In the genomic region with DNA sequence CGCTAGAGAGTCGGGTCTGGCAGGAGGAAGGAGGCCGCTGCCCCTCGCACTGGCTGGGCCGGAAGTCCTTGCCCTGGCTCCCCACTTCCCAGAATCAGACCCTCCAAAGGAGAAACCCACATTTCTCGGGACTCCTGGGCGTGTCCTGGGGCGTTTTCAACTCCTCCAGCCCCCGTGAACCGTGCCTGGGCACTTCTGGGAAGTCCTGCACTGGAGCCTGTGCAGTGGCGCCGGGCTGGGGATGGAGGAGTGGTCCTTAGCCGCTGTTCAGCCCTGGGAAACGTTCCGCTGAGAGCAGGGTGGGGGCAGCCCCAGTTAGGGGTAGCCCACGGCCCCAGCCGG, we compare ENCODE assay signal across 14 cellular contexts. TPM values are rescaled to one million over a fixed set of nuclear protein-coding genes. Genes with fewer than 3 reads are reported as not detected.
DNase-seq lines count a peak whose midpoint lies in the region; ATAC-seq and TF ChIP-seq lines count a peak whose summit lies in the region.
"Had no signal": no experiment of that assay in that cellular context is flagged by ENCODE, and none has a peak within 500 bp of the region (broad histone marks: within the 10 kb centered on the region; RNA-seq: fewer than 3 reads in every experiment).

No MANE protein-coding gene starts in this region.

- no peaks in the 10 kb centered on the region for H3K9me3 ChIP-seq in NT2/D1 (ENCODE audit: insufficient read depth, low read length)
- H3K9me3 ChIP-seq in left ventricle myocardium inferior (replicated peaks), result no peaks in the 10 kb centered on the region
- no peaks in the 10 kb centered on the region for H3K9me3 ChIP-seq in body of pancreas
- H3K9me3 ChIP-seq: gastroesophageal sphincter had no signal

- H3K36me3 ChIP-seq in NT2/D1 (ENCODE audit: insufficient read depth, insufficient read length, low read length), result no peaks in the 10 kb centered on the region
- no peaks in the 10 kb centered on the region for H3K36me3 ChIP-seq in left ventricle myocardium inferior
- no peaks in the 10 kb centered on the region for H3K36me3 ChIP-seq in body of pancreas (replicated peaks in 1 of 2; ENCODE audit: insufficient read depth in 1 of 2, low read depth in 2 of 2)
- H3K36me3 ChIP-seq: gastroesophageal sphincter had no signal

- H3K4me1 ChIP-seq in NT2/D1 (ENCODE audit: insufficient read depth, insufficient read length) (peaks cover 17% of the 10 kb centered on the region), left ventricle myocardium inferior (peaks cover 29% of the 10 kb centered on the region), body of pancreas (peaks cover 12% of the 10 kb centered on the region)

- no peak for TF ChIP-seq POLR2A in body of pancreas (IDR thresholded peaks at IDR 0.05)

- peak overlapping the region; percentile 32 for H3K4me3 ChIP-seq in NT2/D1 (ENCODE audit: insufficient read length, low read depth)
- H3K4me3 ChIP-seq in left ventricle myocardium inferior, result peak overlapping the region; percentile 50
- no peak overlapping the region for H3K4me3 ChIP-seq in body of pancreas

- peak overlapping the region; percentile 6 for H3K27ac ChIP-seq in left ventricle myocardium inferior (replicated peaks)
- no peak overlapping the region for H3K27ac ChIP-seq in body of pancreas
- H3K27ac ChIP-seq: gastroesophageal sphincter had no signal

- no peak for ATAC-seq in body of pancreas
- ATAC-seq: stimulated activated naive B cell treated with anti-CD40 and anti-IgM and Interleukin-4, amounts not matched to agents 10 μg/mL and 1 μg/mL and 100 μg/mL, for 72 hours; T-helper 17 cell had no signal

- intact Hi-C loops in left ventricle myocardium inferior (cut with micrococcal nuclease), result no loop called here
- intact Hi-C loops in body of pancreas (cut with DNase I), result no loop called here

- peaks cover 86% of the 10 kb centered on the region for H3K27me3 ChIP-seq in NT2/D1 (ENCODE audit: insufficient read depth, insufficient read length)
- peaks cover 100% of the 10 kb centered on the region for H3K27me3 ChIP-seq in left ventricle myocardium inferior (ENCODE audit: low read depth)
- peaks cover 0 to 41% of the 10 kb centered on the region in 2 donors for H3K27me3 ChIP-seq in body of pancreas

- H3K9ac ChIP-seq in NT2/D1 (ENCODE audit: insufficient read length, low read depth), result no peak overlapping the region

- 2 to 6% methylated on average over 9 to 17 of the region's 17 CpGs for WGBS in body of pancreas, 2 donors

- TF ChIP-seq CTCF in GM20000 (IDR thresholded peaks at IDR 0.05; ENCODE audit: extremely low read depth, missing control alignments) (no peak), left ventricle myocardium inferior (IDR thresholded peaks at IDR 0.05; ENCODE audit: borderline replicate concordance) (no peak), body of pancreas (IDR thresholded peaks at IDR 0.05) (no peak)

- DNase-seq in GM20000 (ENCODE audit: low spot score) (peak; percentile 33), NT2/D1 (ENCODE audit: low read depth, low spot score) (no peak), left ventricle myocardium inferior (no peak), retina (peak; percentile 40), dedifferentiated amniotic fluid mesenchymal stem cell (ENCODE audit: extremely low spot score) (no peak), GDM1 (lab: John Stamatoyannopoulos, UW) (no peak), body of pancreas (no peak)
- no peak for DNase-seq in stimulated activated naive CD4-positive, alpha-beta T cell (lab: John Stamatoyannopoulos, UW)
- DNase-seq: activated CD4-positive, alpha-beta memory T cell treated with anti-CD3 and anti-CD28 coated beads, Interleukin-2, amount 10 ng/mL, durations not matched to agents 7 days and 5 days; NCI-H2227 treated with DMSO at 0.1 percent for 48 hours; stimulated activated naive B cell treated with anti-CD40 and anti-IgM and Interleukin-4, amounts not matched to agents 10 μg/mL and 1 μg/mL and 100 μg/mL, for 72 hours; T-helper 17 cell had no signal

RNA-seq across cellular contexts. Expression of gene IGSF21, which starts 3.0 kb away (rescaled TPM):
- 0.47 TPM for total RNA-seq in left ventricle myocardium inferior
- total RNA-seq in body of pancreas, result 1 to 10 TPM in 1 of 2 donors, under 1 TPM in 1; 0.33 to 2.1 TPM
- total RNA-seq: activated CD4-positive, alpha-beta memory T cell treated with anti-CD3 and anti-CD28 coated beads, Interleukin-2, amount 10 ng/mL, durations not matched to agents 7 days and 5 days; G401; T-helper 17 cell had no signal

Comparison
In these comparisons a context has a peak if more than half of its experiments do, and no peak if none do; other contexts are left out.
1. DNase-seq: peak in GM20000 (single experiment) and retina (single experiment); none in NT2/D1 (single experiment), left ventricle myocardium inferior (single experiment), dedifferentiated amniotic fluid mesenchymal stem cell (single experiment), stimulated activated naive CD4-positive, alpha-beta T cell (0 of 6), GDM1 (single experiment) and body of pancreas (0 of 4).
2. H3K4me3 ChIP-seq: peak in NT2/D1 (single experiment) and left ventricle myocardium inferior (single experiment); none in body of pancreas (0 of 2).